In genomic region chr17:8846768-8847211, GRCh38 we compare ENCODE assay signal across 10 cellular contexts. TPM values are rescaled to one million over a fixed set of nuclear protein-coding genes. Genes with fewer than 3 reads are reported as not detected.
DNase-seq lines count a peak whose midpoint lies in the region; ATAC-seq and TF ChIP-seq lines count a peak whose summit lies in the region.
"Had no signal": no experiment of that assay in that cellular context is flagged by ENCODE, and none has a peak within 500 bp of the region (broad histone marks: within the 10 kb centered on the region; RNA-seq: fewer than 3 reads in every experiment).

No MANE protein-coding gene starts in this region.

- H3K9ac ChIP-seq in Karpas-422 (ENCODE audit: low read length), result no peak overlapping the region

- H2AFZ ChIP-seq in Karpas-422 (ENCODE audit: low read length), result no peak overlapping the region

- TF ChIP-seq CTCF in cardiac fibroblast (IDR thresholded peaks at IDR 0.05; ENCODE audit: low read depth, low read length) (no peak), dorsolateral prefrontal cortex (IDR thresholded peaks at IDR 0.05 in 54 of 56, conservative IDR thresholded peaks at IDR 0.05 in 2 of 56; ENCODE audit: low read depth in 1 of 56, partially characterized antibody in 56 of 56) (no peak), GM10248 (IDR thresholded peaks at IDR 0.05; ENCODE audit: control extremely low read depth, extremely low read depth, low read depth, missing control alignments) (no peak)

- ATAC-seq in HG02884 (IDR thresholded peaks at IDR 0.05; ENCODE audit: unreplicated experiment), result no peak

- H3K9me2 ChIP-seq in Karpas-422 (replicated peaks; ENCODE audit: insufficient read depth, low read length), result no peaks in the 10 kb centered on the region

- CTCF ChIA-PET in GM10248 (lab: Yijun Ruan, JAX), result interaction anchor here (1.1 kb wide), 1 partner anchor 151 kb away, joined by 3 read pairs; no protein-coding TSS in a partner anchor

- H3K4me3 ChIP-seq in Karpas-422 (ENCODE audit: low read length) (no peak overlapping the region), cardiac fibroblast (replicated peaks in 1 of 2; ENCODE audit: low read depth in 2 of 2, low read length in 2 of 2) (no peak overlapping the region), dorsolateral prefrontal cortex (no peak overlapping the region)

- POLR2A ChIA-PET in GM10248 (lab: Yijun Ruan, JAX), result no interaction called here

- no peaks in the 10 kb centered on the region for H4K20me1 ChIP-seq in Karpas-422 (ENCODE audit: insufficient read depth, low read depth, low read length)

- intact Hi-C loops in dorsolateral prefrontal cortex (cut with DNase I), result no loop called here

- H3K36me3 ChIP-seq in Karpas-422 (ENCODE audit: insufficient read depth, low read length), result no peaks in the 10 kb centered on the region

- no peaks in the 10 kb centered on the region for H3K9me3 ChIP-seq in Karpas-422 (ENCODE audit: low read length)

- H3K4me2 ChIP-seq in Karpas-422 (ENCODE audit: low read depth, low read length, poor library complexity, severe bottlenecking), result no peak overlapping the region

- DNase-seq in Caki2 (ENCODE audit: low read depth), result peak; percentile 16
- DNase-seq in Karpas-422, result peak; percentile 56
- DNase-seq in cardiac fibroblast (ENCODE audit: low read depth in 2 of 2), result peak; percentile 62 to 65
- DNase-seq in lung microvascular endothelial cell (ENCODE audit: low read depth in 2 of 2), result peak; percentile 34 to 47
- no peak for DNase-seq in dorsolateral prefrontal cortex
- DNase-seq in GM10248 (ENCODE audit: extremely low spot score), result no peak
- no peak for DNase-seq in D341Med (ENCODE audit: low spot score)
- DNase-seq: stimulated activated CD8-positive, alpha-beta memory T cell treated with anti-CD3 and anti-CD28 coated beads, Interleukin-4, amount 100 ng/mL, for 48 hours had no signal

- H3K27me3 ChIP-seq in Karpas-422 (ENCODE audit: low read length) (no peaks in the 10 kb centered on the region), dorsolateral prefrontal cortex (peaks cover 0 to 8% (median 0%) of the 10 kb centered on the region in 45 donors)

- H3K27ac ChIP-seq in Karpas-422 (ENCODE audit: low read length) (no peak overlapping the region), dorsolateral prefrontal cortex (no peak overlapping the region)

- H3K4me1 ChIP-seq in Karpas-422 (ENCODE audit: low read length), result no peaks in the 10 kb centered on the region

- in situ Hi-C loops in Caki2 (cut with HindIII; ENCODE audit: low pct_unique_long_range_greater_than_20kb, low sequenced_read_pairs), result no loop called here

- H3K79me2 ChIP-seq in Karpas-422 (ENCODE audit: low read length), result no peaks in the 10 kb centered on the region

RNA-seq across cellular contexts. Expression of gene PIK3R6, which starts 20.7 kb away (rescaled TPM):
- total RNA-seq in Caki2 (2014; rRNA removed; shearing (Covaris generic); ENCODE audit: low replicate concordance), result not detected in 2 replicates
- not detected in 2 replicates for total RNA-seq in Karpas-422 (2014; rRNA removed; shearing (Covaris generic); ENCODE audit: low replicate concordance)
- total RNA-seq in lung microvascular endothelial cell (not detected in 2 replicates), dorsolateral prefrontal cortex (1 to 10 TPM in 30 of 120 experiments, under 1 TPM in 89, not detected in 1; 0.13 to 1.8 (median 0.75) TPM)
- total RNA-seq: myocyte had no signal

RNA-seq across cellular contexts. Expression of gene MFSD6L, which starts 47.6 kb away (rescaled TPM):
- not detected in 2 replicates for total RNA-seq in Caki2 (2014; rRNA removed; shearing (Covaris generic); ENCODE audit: low replicate concordance)
- not detected in 2 replicates for total RNA-seq in Karpas-422 (2014; rRNA removed; shearing (Covaris generic); ENCODE audit: low replicate concordance)
- total RNA-seq in lung microvascular endothelial cell, result not detected in 2 replicates
- under 1 TPM in 21 of 120 experiments, not detected in 99; 0.17 to 0.44 (median 0.30) TPM for total RNA-seq in dorsolateral prefrontal cortex
- total RNA-seq: myocyte had no signal

Comparison
In these comparisons a context has a peak if more than half of its experiments do, and no peak if none do; other contexts are left out.
1. DNase-seq: peak in Caki2 (single experiment), Karpas-422 (single experiment), cardiac fibroblast (2 of 2) and lung microvascular endothelial cell (2 of 2); none in dorsolateral prefrontal cortex (0 of 10), GM10248 (single experiment) and D341Med (single experiment).